19 cellular contexts compared by ENCODE assay signal in the genomic region with DNA sequence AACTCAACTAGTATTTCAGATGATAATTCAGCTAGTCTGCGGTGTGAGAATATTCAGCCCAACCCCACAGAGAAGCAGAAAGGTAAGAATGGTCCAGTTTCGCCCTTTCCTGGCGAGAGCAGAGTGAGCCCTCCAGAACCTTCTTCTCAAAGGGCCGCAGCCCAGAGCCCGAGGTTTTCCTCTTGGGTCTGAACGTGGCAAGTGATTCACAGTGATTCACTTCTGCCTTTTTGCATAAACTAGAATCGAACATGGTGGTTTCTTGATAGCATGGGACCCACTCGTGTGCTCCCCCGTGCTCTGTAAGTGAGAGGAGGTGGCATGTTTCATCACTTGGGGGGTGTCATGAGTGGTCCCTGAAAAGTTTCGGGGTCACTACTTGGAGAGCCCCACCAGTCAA.
"Had no signal": no experiment of that assay in that cellular context is flagged by ENCODE, and none has a peak within 500 bp of the region (broad histone marks: within the 10 kb centered on the region; RNA-seq: fewer than 3 reads in every experiment).

No MANE protein-coding gene starts in this region.

- H3K27me3 Mint-ChIP-seq: memory B cell; natural killer cell treated with Interleukin-12 subunit alpha and Interleukin-12 subunit beta and Interleukin-15 and Interleukin-18, amount 100 ng/mL, for 72 hours; progenitor cell of endocrine pancreas had no signal

- H3K27ac Mint-ChIP-seq: memory B cell; natural killer cell treated with Interleukin-12 subunit alpha and Interleukin-12 subunit beta and Interleukin-15 and Interleukin-18, amount 100 ng/mL, for 72 hours; neural progenitor cell had no signal

- H3K36me3 Mint-ChIP-seq: natural killer cell treated with Interleukin-12 subunit alpha and Interleukin-12 subunit beta and Interleukin-15 and Interleukin-18, amount 100 ng/mL, for 72 hours had no signal

- ATAC-seq: gastroesophageal sphincter; natural killer cell treated with Interleukin-12 subunit alpha and Interleukin-12 subunit beta and Interleukin-15 and Interleukin-18, amount 100 ng/mL, for 72 hours; pancreas had no signal

- DNase-seq: effector memory CD4-positive, alpha-beta T cell; foreskin fibroblast; glutamatergic neuron; left cardiac atrium; left ventricle myocardium inferior; lower lobe of right lung; midbrain; nucleus accumbens; pancreas; stimulated activated CD4-positive, alpha-beta T cell treated with anti-CD3 and anti-CD28 coated beads, Interleukin-12 subunit alpha, Interleukin-12 subunit beta, amount 100 ng/mL, for 4 hours; stimulated activated naive CD4-positive, alpha-beta T cell treated with Interleukin-2 at 50 U/mL for 16 hours; tibial artery; upper lobe of left lung; uterus had no signal

- H3K4me3 Mint-ChIP-seq: memory B cell; natural killer cell treated with Interleukin-12 subunit alpha and Interleukin-12 subunit beta and Interleukin-15 and Interleukin-18, amount 100 ng/mL, for 72 hours; neural progenitor cell had no signal

- H3K9me3 Mint-ChIP-seq: memory B cell; natural killer cell treated with Interleukin-12 subunit alpha and Interleukin-12 subunit beta and Interleukin-15 and Interleukin-18, amount 100 ng/mL, for 72 hours; neural progenitor cell had no signal
